Comparison of ENCODE assay signal across 21 cellular contexts in genomic region chr20:32555584-32555983, GRCh38. TPM values are rescaled to one million over a fixed set of nuclear protein-coding genes. Genes with fewer than 3 reads are reported as not detected.
DNase-seq lines count a peak whose midpoint lies in the region; ATAC-seq and TF ChIP-seq lines count a peak whose summit lies in the region.
"Had no signal": no experiment of that assay in that cellular context is flagged by ENCODE, and none has a peak within 500 bp of the region (broad histone marks: within the 10 kb centered on the region; RNA-seq: fewer than 3 reads in every experiment).

No MANE protein-coding gene starts in this region.

- no peaks in the 10 kb centered on the region for H3K9me3 ChIP-seq in CD4-positive, CD25-positive, alpha-beta regulatory T cell (ENCODE audit: control insufficient read depth in 2 of 2, low read length in 2 of 2)
- H3K9me3 ChIP-seq: BE2C, MG63 had no signal

- H3K27ac Mint-ChIP-seq in activated T-cell treated with anti-CD3 and anti-CD28 coated beads, Interleukin-2, amount 50 U/mL, for 72 hours = peak overlapping the region; percentile 5
- peak overlapping the region; percentile 12 to 93 (median 75) for H3K27ac Mint-ChIP-seq in CD4-positive, CD25-positive, alpha-beta regulatory T cell
- H3K27ac Mint-ChIP-seq in T-cell = peak overlapping the region; percentile 84 to 94
- peak overlapping the region; percentile 78 to 81 for H3K27ac Mint-ChIP-seq in natural killer cell

- H3K9me3 Mint-ChIP-seq in activated T-cell treated with anti-CD3 and anti-CD28 coated beads, Interleukin-2, amount 50 U/mL, for 72 hours = peaks cover 0 to 1% of the 10 kb centered on the region in 2 donors
- no peaks in the 10 kb centered on the region for H3K9me3 Mint-ChIP-seq in CD4-positive, CD25-positive, alpha-beta regulatory T cell
- H3K9me3 Mint-ChIP-seq in T-cell (no peaks in the 10 kb centered on the region), natural killer cell (no peaks in the 10 kb centered on the region)

- peaks cover 4% of the 10 kb centered on the region for H3K36me3 ChIP-seq in CD4-positive, CD25-positive, alpha-beta regulatory T cell (ENCODE audit: control insufficient read depth, insufficient read depth, low read length)
- H3K36me3 ChIP-seq: BE2C, MG63 had no signal

- no peak for ATAC-seq in activated T-cell treated with anti-CD3 and anti-CD28 coated beads, Interleukin-2, amount 50 U/mL, for 72 hours (replicated peaks in 1 of 2)
- no peak for ATAC-seq in CD4-positive, CD25-positive, alpha-beta regulatory T cell (ENCODE audit: low read depth in 2 of 2)
- ATAC-seq in T-cell (replicated peaks in 1 of 4) (no peak), natural killer cell (peak in 1 of 3 donors; percentile 38), HG03280 (IDR thresholded peaks at IDR 0.05; ENCODE audit: unreplicated experiment) (no peak), GM21381 (IDR thresholded peaks at IDR 0.05; ENCODE audit: unreplicated experiment) (no peak)

- no peak overlapping the region for H3K4me3 ChIP-seq in CD4-positive, CD25-positive, alpha-beta regulatory T cell (ENCODE audit: low read depth, low read length)
- H3K4me3 ChIP-seq: MG63 had no signal

- no peaks in the 10 kb centered on the region for H3K27me3 ChIP-seq in CD4-positive, CD25-positive, alpha-beta regulatory T cell (ENCODE audit: control insufficient read depth, insufficient read depth, low read length)
- H3K27me3 ChIP-seq: BE2C, MG63 had no signal

- H3K4me1 Mint-ChIP-seq in activated T-cell treated with anti-CD3 and anti-CD28 coated beads, Interleukin-2, amount 50 U/mL, for 72 hours (ENCODE audit: low read depth) = peaks cover 66% of the 10 kb centered on the region
- peaks cover 14 to 78% (median 41%) of the 10 kb centered on the region in 4 donors for H3K4me1 Mint-ChIP-seq in CD4-positive, CD25-positive, alpha-beta regulatory T cell
- peaks cover 73 to 76% (median 73%) of the 10 kb centered on the region in 3 donors for H3K4me1 Mint-ChIP-seq in T-cell
- peaks cover 70 to 74% of the 10 kb centered on the region in 2 donors for H3K4me1 Mint-ChIP-seq in natural killer cell

- H3K36me3 Mint-ChIP-seq in activated T-cell treated with anti-CD3 and anti-CD28 coated beads, Interleukin-2, amount 50 U/mL, for 72 hours (ENCODE audit: insufficient read depth in 2 of 2) = peaks cover 0 to 2% of the 10 kb centered on the region in 2 donors
- H3K36me3 Mint-ChIP-seq in CD4-positive, CD25-positive, alpha-beta regulatory T cell = peaks cover 15% of the 10 kb centered on the region
- H3K36me3 Mint-ChIP-seq in T-cell (peaks cover 16% of the 10 kb centered on the region), natural killer cell (no peaks in the 10 kb centered on the region)

- H3K27me3 Mint-ChIP-seq in activated T-cell treated with anti-CD3 and anti-CD28 coated beads, Interleukin-2, amount 50 U/mL, for 72 hours (ENCODE audit: low read depth) = no peaks in the 10 kb centered on the region
- H3K27me3 Mint-ChIP-seq in CD4-positive, CD25-positive, alpha-beta regulatory T cell = no peaks in the 10 kb centered on the region
- no peaks in the 10 kb centered on the region for H3K27me3 Mint-ChIP-seq in T-cell
- no peaks in the 10 kb centered on the region for H3K27me3 Mint-ChIP-seq in natural killer cell (ENCODE audit: low read depth in 2 of 2)

- peak overlapping the region; percentile 7 for H3K27ac ChIP-seq in CD4-positive, CD25-positive, alpha-beta regulatory T cell (ENCODE audit: insufficient read depth, low read length, poor library complexity, severe bottlenecking)

- peaks cover 34% of the 10 kb centered on the region for H3K4me1 ChIP-seq in CD4-positive, CD25-positive, alpha-beta regulatory T cell (ENCODE audit: control insufficient read depth, insufficient read depth, low read length, poor library complexity, severe bottlenecking)

- CTCF ChIA-PET in T-cell (lab: Charles Lee) = no interaction called here

- intact Hi-C loops in natural killer cell (cut with micrococcal nuclease) = no loop called here

- H3K4me3 Mint-ChIP-seq in activated T-cell treated with anti-CD3 and anti-CD28 coated beads, Interleukin-2, amount 50 U/mL, for 72 hours = no peak overlapping the region
- no peak overlapping the region for H3K4me3 Mint-ChIP-seq in CD4-positive, CD25-positive, alpha-beta regulatory T cell
- H3K4me3 Mint-ChIP-seq in T-cell = peak overlapping the region in 1 of 3 donors; percentile 37
- no peak overlapping the region for H3K4me3 Mint-ChIP-seq in natural killer cell

- no peak for TF ChIP-seq CTCF in natural killer cell (IDR thresholded peaks at IDR 0.05)

- POLR2A ChIA-PET in T-cell (lab: Charles Lee) = interaction anchor here in 1 of 2 donors (0.6 kb wide), 1 partner anchor 150 kb away, joined by 3 read pairs; no protein-coding TSS in a partner anchor

- no peak for DNase-seq in activated T-cell treated with anti-CD3 and anti-CD28 coated beads, Interleukin-2, amount 50 U/mL, for 72 hours
- DNase-seq in activated T-cell treated with anti-CD3 and anti-CD28 coated beads, Interleukin-2, amount 50 U/mL, for 48 hours = no peak
- DNase-seq in CD4-positive, CD25-positive, alpha-beta regulatory T cell = no peak
- DNase-seq in T-cell (no peak), natural killer cell (no peak), T-helper 2 cell (no peak)
- DNase-seq: BE2C, DMS79 treated with DMSO at 0.1 percent for 48 hours, H7, Kasumi-1, MG63, NCI-H1048, NCI-H1436, NCI-H1930, NCI-H226, NCI-H524, NCI-H82, RPMI8226, SHP77 treated with DMSO at 0.1 percent for 48 hours had no signal

RNA-seq across cellular contexts. Expression of gene NOL4L, which starts 29.5 kb away (rescaled TPM):
- 10 to 100 TPM; 28.2 to 30.0 TPM for total RNA-seq in activated T-cell treated with anti-CD3 and anti-CD28 coated beads, Interleukin-2, amount 50 U/mL, for 72 hours
- 84.8 TPM for total RNA-seq in CD4-positive, CD25-positive, alpha-beta regulatory T cell
- polyA plus RNA-seq in CD4-positive, CD25-positive, alpha-beta regulatory T cell = 10 to 100 TPM in 3 of 4 donors, 1 to 10 TPM in 1; 7.1 to 11.4 (median 10.6) TPM
- total RNA-seq in T-cell = 10 to 100 TPM; 63.5 to 88.8 (median 74.4) TPM
- total RNA-seq in natural killer cell = 100 to 1,000 TPM; 101 to 136 (median 114) TPM

Comparison
In these comparisons a context has a peak if more than half of its experiments do, and no peak if none do; other contexts are left out.
1. H3K27ac Mint-ChIP-seq: peak in every context shown above with its lines; median percentile 89 in T-cell; 80 in natural killer cell; 75 in CD4-positive, CD25-positive, alpha-beta regulatory T cell; 5 in activated T-cell treated with anti-CD3 and anti-CD28 coated beads, Interleukin-2, amount 50 U/mL, for 72 hours.